In genomic region chrX:65537229-65537628, GRCh38 we compare ENCODE assay signal across 16 cellular contexts.
"Had no signal": no experiment of that assay in that cellular context is flagged by ENCODE, and none has a peak within 500 bp of the region (broad histone marks: within the 10 kb centered on the region; RNA-seq: fewer than 3 reads in every experiment).

No MANE protein-coding gene starts in this region.

- H3K27ac ChIP-seq: cardiac muscle cell, upper lobe of left lung had no signal

- DNase-seq: activated CD4-positive, alpha-beta T cell treated with anti-CD3 and anti-CD28 coated beads, Interleukin-2, amount 10 ng/mL, durations not matched to agents 24 days and 14 days; activated naive CD4-positive, alpha-beta T cell; aorta; hypothalamus; left colon; naive thymus-derived CD8-positive, alpha-beta T cell; stimulated activated CD4-positive, alpha-beta T cell treated with anti-CD3 and anti-CD28 coated beads, Interleukin-2, amount 100 ng/mL, for 24 hours; stimulated activated naive CD4-positive, alpha-beta T cell treated with Interleukin-2 at 50 U/mL for 16 hours; upper lobe of left lung had no signal

- FAIRE-seq: colon had no signal

- H3K36me3 ChIP-seq: cardiac muscle cell had no signal

- H3K9me3 Mint-ChIP-seq: activated CD4-positive, alpha-beta T cell treated with anti-CD3 and anti-CD28 coated beads, Interleukin-2, amount 10 ng/mL, durations not matched to agents 24 days and 14 days; activated T-helper 1 cell treated with anti-CD3 and anti-CD28 coated beads, Interleukin-12 subunit alpha, Interleukin-12 subunit beta, Interleukin-2, Interleukin-4 antibody, amounts not matched to agents 30 ng/mL and 10 ng/mL and 1 ng/mL, durations not matched to agents 14 hours and 24 hours and 36 hours; naive thymus-derived CD8-positive, alpha-beta T cell; T-helper 1 cell treated with Interleukin-12 subunit alpha and Interleukin-12 subunit beta and Interleukin-4 antibody, amounts not matched to agents 30 μg/mL and 1 μg/mL, for 36 hours had no signal

- H3K4me3 Mint-ChIP-seq: activated CD4-positive, alpha-beta T cell treated with anti-CD3 and anti-CD28 coated beads, Interleukin-2, amount 10 ng/mL, durations not matched to agents 24 days and 14 days; activated T-helper 1 cell treated with anti-CD3 and anti-CD28 coated beads, Interleukin-12 subunit alpha, Interleukin-12 subunit beta, Interleukin-2, Interleukin-4 antibody, amounts not matched to agents 30 ng/mL and 10 ng/mL and 1 ng/mL, durations not matched to agents 14 hours and 24 hours and 36 hours; T-helper 1 cell treated with Interleukin-12 subunit alpha and Interleukin-12 subunit beta and Interleukin-4 antibody, amounts not matched to agents 30 μg/mL and 1 μg/mL, for 36 hours had no signal

- H3K27ac Mint-ChIP-seq: activated CD4-positive, alpha-beta T cell treated with anti-CD3 and anti-CD28 coated beads, Interleukin-2, amount 10 ng/mL, durations not matched to agents 24 days and 14 days; activated T-helper 1 cell treated with anti-CD3 and anti-CD28 coated beads, Interleukin-12 subunit alpha, Interleukin-12 subunit beta, Interleukin-2, Interleukin-4 antibody, amounts not matched to agents 30 ng/mL and 10 ng/mL and 1 ng/mL, durations not matched to agents 14 hours and 24 hours and 36 hours; progenitor cell of endocrine pancreas; T-helper 1 cell treated with Interleukin-12 subunit alpha and Interleukin-12 subunit beta and Interleukin-4 antibody, amounts not matched to agents 30 μg/mL and 1 μg/mL, for 36 hours had no signal

- H3K27me3 ChIP-seq: cardiac muscle cell, upper lobe of left lung had no signal

- ATAC-seq: left colon; naive thymus-derived CD8-positive, alpha-beta T cell; sciatic nerve had no signal

- H3K9me3 ChIP-seq: upper lobe of left lung had no signal

- H3K4me3 ChIP-seq: cardiac muscle cell, lung, upper lobe of left lung had no signal

- H3K27me3 Mint-ChIP-seq: activated CD4-positive, alpha-beta T cell treated with anti-CD3 and anti-CD28 coated beads, Interleukin-2, amount 10 ng/mL, durations not matched to agents 24 days and 14 days; progenitor cell of endocrine pancreas had no signal
